ENCODE assay signal across 15 cellular contexts in genomic region chr11:44609783-44610155, GRCh38. TPM values are rescaled to one million over a fixed set of nuclear protein-coding genes. Genes with fewer than 3 reads are reported as not detected.
A peak's percentile ranks its signal among the peaks of the same experiment; 100 is the strongest.
DNase-seq lines count a peak whose midpoint lies in the region; ATAC-seq and TF ChIP-seq lines count a peak whose summit lies in the region.
"Had no signal": no experiment of that assay in that cellular context is flagged by ENCODE, and none has a peak within 500 bp of the region (broad histone marks: within the 10 kb centered on the region; RNA-seq: fewer than 3 reads in every experiment).

No MANE protein-coding gene starts in this region.

- H3K36me3 Mint-ChIP-seq in activated CD4-positive, alpha-beta T cell treated with anti-CD3 and anti-CD28 coated beads, Interleukin-2, amount 10 ng/mL, durations not matched to agents 24 days and 14 days (ENCODE audit: low read depth), result peaks cover 74% of the 10 kb centered on the region
- peaks cover 8% of the 10 kb centered on the region for H3K36me3 Mint-ChIP-seq in dendritic cell treated with granulocyte-macrophage colony-stimulating factor and Interleukin-4, amounts not matched to agents 40 ng/mL and 50 ng/mL, for 4 days (ENCODE audit: low read depth)
- peaks cover 66% of the 10 kb centered on the region for H3K36me3 Mint-ChIP-seq in stimulated activated memory B cell treated with anti-CD40 and anti-IgM and Interleukin-4, amounts not matched to agents 10 μg/mL and 1 μg/mL and 100 μg/mL, for 72 hours
- 0 out of 2 replicates have a peak, but pooled peaks cover 7% of the 10 kb centered on the region for H3K36me3 Mint-ChIP-seq in HFFc6 (ENCODE audit: low read depth)

- H3K9me2 ChIP-seq in SU-DHL-6 (replicated peaks; ENCODE audit: insufficient read depth, low read length), result no peaks in the 10 kb centered on the region

- no peaks in the 10 kb centered on the region for H3K79me2 ChIP-seq in SU-DHL-6 (ENCODE audit: insufficient read depth, low read length)

- DNase-seq in activated CD4-positive, alpha-beta T cell treated with anti-CD3 and anti-CD28 coated beads, Interleukin-2, amount 10 ng/mL, durations not matched to agents 24 days and 14 days, result no peak
- DNase-seq in activated CD4-positive, alpha-beta T cell treated with anti-CD3 and anti-CD28 coated beads, Interleukin-2, amount 50 U/mL, for 1 hour, result no peak
- DNase-seq in NCI-H510A (lab: John Stamatoyannopoulos, UW) (no peak), right lobe of liver (no peak), HFFc6 (no peak)
- DNase-seq: ACHN; activated CD8-positive, alpha-beta memory T cell treated with anti-CD3 and anti-CD28 coated beads, Interleukin-2, amount 50 U/mL, for 48 hours; hippocampal formation; MM.1S; NK-92 treated with Interleukin-12 subunit alpha and Interleukin-12 subunit beta, amount 100 ng/mL, for 24 hours; stimulated activated CD8-positive, alpha-beta memory T cell treated with anti-CD3 and anti-CD28 coated beads, Interleukin-4, amount 100 ng/mL, for 48 hours had no signal

- TF ChIP-seq CTCF in SU-DHL-6 (IDR thresholded peaks at IDR 0.05; ENCODE audit: insufficient read depth, low read length, poor library complexity, severe bottlenecking) (no peak), right lobe of liver (IDR thresholded peaks at IDR 0.05) (no peak), HFFc6 (IDR thresholded peaks at IDR 0.05) (no peak)

- no peaks in the 10 kb centered on the region for H3K9me3 Mint-ChIP-seq in activated CD4-positive, alpha-beta T cell treated with anti-CD3 and anti-CD28 coated beads, Interleukin-2, amount 10 ng/mL, durations not matched to agents 24 days and 14 days
- no peaks in the 10 kb centered on the region for H3K9me3 Mint-ChIP-seq in dendritic cell treated with granulocyte-macrophage colony-stimulating factor and Interleukin-4, amounts not matched to agents 40 ng/mL and 50 ng/mL, for 4 days
- H3K9me3 Mint-ChIP-seq in stimulated activated memory B cell treated with anti-CD40 and anti-IgM and Interleukin-4, amounts not matched to agents 10 μg/mL and 1 μg/mL and 100 μg/mL, for 72 hours, result no peaks in the 10 kb centered on the region
- no peaks in the 10 kb centered on the region for H3K9me3 Mint-ChIP-seq in HFFc6

- WGBS in right lobe of liver (ENCODE audit: insufficient coverage, low coverage, low lambda C conversion rate, missing lambda C conversion rate), result no CpG with 5 or more reads among the region's 3 CpGs

- H3K4me1 ChIP-seq in right lobe of liver, result peaks cover 0 to 9% (median 4%) of the 10 kb centered on the region in 4 donors

- H3K4me1 Mint-ChIP-seq in activated CD4-positive, alpha-beta T cell treated with anti-CD3 and anti-CD28 coated beads, Interleukin-2, amount 10 ng/mL, durations not matched to agents 24 days and 14 days, result peaks cover 68% of the 10 kb centered on the region
- H3K4me1 Mint-ChIP-seq in dendritic cell treated with granulocyte-macrophage colony-stimulating factor and Interleukin-4, amounts not matched to agents 40 ng/mL and 50 ng/mL, for 4 days (ENCODE audit: low read depth), result peaks cover 27% of the 10 kb centered on the region
- H3K4me1 Mint-ChIP-seq in stimulated activated memory B cell treated with anti-CD40 and anti-IgM and Interleukin-4, amounts not matched to agents 10 μg/mL and 1 μg/mL and 100 μg/mL, for 72 hours, result peaks cover 100% of the 10 kb centered on the region
- H3K4me1 Mint-ChIP-seq in HFFc6 (ENCODE audit: low read depth), result peaks cover 23% of the 10 kb centered on the region

- no peaks in the 10 kb centered on the region for H4K20me1 ChIP-seq in SU-DHL-6 (ENCODE audit: low read depth, low read length)

- intact Hi-C loops in activated CD4-positive, alpha-beta T cell treated with anti-CD3 and anti-CD28 coated beads, Interleukin-2, amount 10 ng/mL, durations not matched to agents 24 days and 14 days (cut with micrococcal nuclease), result no loop called here
- intact Hi-C loops in dendritic cell treated with granulocyte-macrophage colony-stimulating factor and Interleukin-4, amounts not matched to agents 40 ng/mL and 50 ng/mL, for 4 days (cut with micrococcal nuclease), result loop anchor here (5.0 kb wide), 1 partner anchor 32 kb away; no protein-coding TSS in a partner anchor
- intact Hi-C loops in right lobe of liver (cut with DNase I), result no loop called here

- ATAC-seq in stimulated activated memory B cell treated with anti-CD40 and anti-IgM and Interleukin-4, amounts not matched to agents 10 μg/mL and 1 μg/mL and 100 μg/mL, for 72 hours, result no peak
- ATAC-seq in right lobe of liver, result no peak

- H3K27me3 ChIP-seq in SU-DHL-6 (ENCODE audit: low read length), result no peaks in the 10 kb centered on the region
- no peaks in the 10 kb centered on the region for H3K27me3 ChIP-seq in right lobe of liver
- H3K27me3 ChIP-seq: SJSA1 had no signal

- H3K27me3 Mint-ChIP-seq in activated CD4-positive, alpha-beta T cell treated with anti-CD3 and anti-CD28 coated beads, Interleukin-2, amount 10 ng/mL, durations not matched to agents 24 days and 14 days, result no peaks in the 10 kb centered on the region
- no peaks in the 10 kb centered on the region for H3K27me3 Mint-ChIP-seq in dendritic cell treated with granulocyte-macrophage colony-stimulating factor and Interleukin-4, amounts not matched to agents 40 ng/mL and 50 ng/mL, for 4 days
- H3K27me3 Mint-ChIP-seq in stimulated activated memory B cell treated with anti-CD40 and anti-IgM and Interleukin-4, amounts not matched to agents 10 μg/mL and 1 μg/mL and 100 μg/mL, for 72 hours, result no peaks in the 10 kb centered on the region
- peaks cover 2% of the 10 kb centered on the region; the same call in 1 of the 2 replicates for H3K27me3 Mint-ChIP-seq in HFFc6 (ENCODE audit: insufficient read depth)

- H3K27ac ChIP-seq in SU-DHL-6 (ENCODE audit: low read depth, low read length), result peak overlapping the region; percentile 90
- no peak overlapping the region for H3K27ac ChIP-seq in right lobe of liver
- H3K27ac ChIP-seq: SJSA1 had no signal

- H3K9me3 ChIP-seq in SU-DHL-6 (ENCODE audit: insufficient read depth, low read length) (no peaks in the 10 kb centered on the region), right lobe of liver (no peaks in the 10 kb centered on the region)
- H3K9me3 ChIP-seq: SJSA1 had no signal

- H3K4me3 ChIP-seq in SU-DHL-6 (ENCODE audit: insufficient read depth, low read length, poor library complexity, severe bottlenecking) (no peak overlapping the region), right lobe of liver (no peak overlapping the region)
- H3K4me3 ChIP-seq: SJSA1 had no signal

- peak overlapping the region; percentile 45; the same call in 1 of the 2 replicates for H3K9ac ChIP-seq in SU-DHL-6 (ENCODE audit: low read length)

- no peak for TF ChIP-seq POLR2A in right lobe of liver (IDR thresholded peaks at IDR 0.05)

- H3K4me2 ChIP-seq in SU-DHL-6 (ENCODE audit: low read depth, low read length, poor library complexity, severe bottlenecking), result peak overlapping the region; percentile 50

- no peaks in the 10 kb centered on the region for H3K36me3 ChIP-seq in SU-DHL-6 (ENCODE audit: low read length)
- H3K36me3 ChIP-seq in right lobe of liver, result peaks cover 0 to 10% (median 4%) of the 10 kb centered on the region in 4 donors
- H3K36me3 ChIP-seq: SJSA1 had no signal

- H3K4me3 Mint-ChIP-seq in activated CD4-positive, alpha-beta T cell treated with anti-CD3 and anti-CD28 coated beads, Interleukin-2, amount 10 ng/mL, durations not matched to agents 24 days and 14 days, result peak overlapping the region; percentile 29
- H3K4me3 Mint-ChIP-seq in dendritic cell treated with granulocyte-macrophage colony-stimulating factor and Interleukin-4, amounts not matched to agents 40 ng/mL and 50 ng/mL, for 4 days, result no peak overlapping the region
- H3K4me3 Mint-ChIP-seq in stimulated activated memory B cell treated with anti-CD40 and anti-IgM and Interleukin-4, amounts not matched to agents 10 μg/mL and 1 μg/mL and 100 μg/mL, for 72 hours, result peak overlapping the region; percentile 63
- H3K4me3 Mint-ChIP-seq in HFFc6, result no peak overlapping the region

- no peak overlapping the region for H2AFZ ChIP-seq in SU-DHL-6 (ENCODE audit: low read depth, low read length, severe bottlenecking)

- peaks cover 6% of the 10 kb centered on the region; the same call in 1 of the 2 replicates for H3F3A ChIP-seq in SU-DHL-6 (ENCODE audit: insufficient read depth)

- H3K27ac Mint-ChIP-seq in activated CD4-positive, alpha-beta T cell treated with anti-CD3 and anti-CD28 coated beads, Interleukin-2, amount 10 ng/mL, durations not matched to agents 24 days and 14 days, result peak overlapping the region; percentile 78
- peak overlapping the region; percentile 9 for H3K27ac Mint-ChIP-seq in dendritic cell treated with granulocyte-macrophage colony-stimulating factor and Interleukin-4, amounts not matched to agents 40 ng/mL and 50 ng/mL, for 4 days
- peak overlapping the region; percentile 91 for H3K27ac Mint-ChIP-seq in stimulated activated memory B cell treated with anti-CD40 and anti-IgM and Interleukin-4, amounts not matched to agents 10 μg/mL and 1 μg/mL and 100 μg/mL, for 72 hours
- no peak overlapping the region for H3K27ac Mint-ChIP-seq in HFFc6

RNA-seq across cellular contexts. Expression of gene CD82, which starts 44.3 kb away (rescaled TPM):
- total RNA-seq in activated CD4-positive, alpha-beta T cell treated with anti-CD3 and anti-CD28 coated beads, Interleukin-2, amount 10 ng/mL, durations not matched to agents 24 days and 14 days, result 448 and 469 TPM in 2 replicates
- total RNA-seq in right lobe of liver, result 10 to 100 TPM; 18.9 to 69.4 (median 48.6) TPM
- 10 to 100 TPM; 17.3 to 31.7 (median 20.7) TPM for total RNA-seq in HFFc6 (2021; fragmentation: NEBNext Ultra II Directional; extraction: Animal tissue kit (Norgen Biotek cat#: 25700))

Comparison
In these comparisons a context has a peak if more than half of its experiments do, and no peak if none do; other contexts are left out.
1. H3K4me3 Mint-ChIP-seq: peak in activated CD4-positive, alpha-beta T cell treated with anti-CD3 and anti-CD28 coated beads, Interleukin-2, amount 10 ng/mL, durations not matched to agents 24 days and 14 days (single experiment) and stimulated activated memory B cell treated with anti-CD40 and anti-IgM and Interleukin-4, amounts not matched to agents 10 μg/mL and 1 μg/mL and 100 μg/mL, for 72 hours (single experiment); none in dendritic cell treated with granulocyte-macrophage colony-stimulating factor and Interleukin-4, amounts not matched to agents 40 ng/mL and 50 ng/mL, for 4 days (single experiment) and HFFc6 (single experiment).